ENCODE assay signal across 11 cellular contexts in the genomic region with DNA sequence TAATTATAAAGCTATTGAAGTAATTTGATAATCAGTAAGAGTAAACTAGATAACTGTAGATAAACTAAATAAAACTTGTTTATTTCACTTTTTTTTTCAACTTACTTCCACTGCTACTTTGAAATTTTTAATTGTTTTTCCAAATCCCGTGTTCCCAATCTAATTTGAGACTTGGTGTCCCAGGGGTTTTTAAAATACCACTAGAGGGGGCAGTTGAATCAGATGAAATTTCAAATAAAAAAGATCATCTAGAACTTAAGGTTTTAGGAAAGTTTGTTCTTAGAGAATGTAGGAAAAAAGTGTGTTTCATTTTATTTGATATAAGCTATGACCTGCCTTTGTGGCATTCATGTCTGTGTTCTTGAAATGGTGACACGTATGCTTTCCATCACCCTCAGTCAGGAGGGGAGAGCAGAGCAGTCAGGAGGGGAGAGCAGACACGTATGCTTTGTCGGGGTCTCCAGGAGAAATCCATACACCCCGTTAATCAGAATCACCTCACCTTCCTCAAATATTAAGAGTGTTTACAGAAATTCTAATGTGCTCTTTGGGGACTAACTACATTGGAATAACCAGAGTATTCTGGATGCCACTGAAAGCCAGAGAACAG. TPM values are rescaled to one million over a fixed set of nuclear protein-coding genes. Genes with fewer than 3 reads are reported as not detected.
DNase-seq lines count a peak whose midpoint lies in the region; ATAC-seq, FAIRE-seq and TF ChIP-seq lines count a peak whose summit lies in the region.
"Had no signal": no experiment of that assay in that cellular context is flagged by ENCODE, and none has a peak within 500 bp of the region (broad histone marks: within the 10 kb centered on the region; RNA-seq: fewer than 3 reads in every experiment).

No MANE protein-coding gene starts in this region.

- H3K9me3 Mint-ChIP-seq in activated T-cell treated with anti-CD3 and anti-CD28 coated beads, Interleukin-2, amount 50 U/mL, for 72 hours = no peaks in the 10 kb centered on the region

- H3K27ac ChIP-seq in C4-2B (no peak overlapping the region), HepG2 (ENCODE audit: extremely low read length, insufficient read depth, low read length) (no peak overlapping the region), prostate gland (no peak overlapping the region)

- H3K36me3 Mint-ChIP-seq in activated T-cell treated with anti-CD3 and anti-CD28 coated beads, Interleukin-2, amount 50 U/mL, for 72 hours (ENCODE audit: insufficient read depth in 2 of 2) = no peaks in the 10 kb centered on the region

- H3K9me3 ChIP-seq in HepG2 (ENCODE audit: low read length) (no peaks in the 10 kb centered on the region), prostate gland (no peaks in the 10 kb centered on the region)

- peaks cover 34% of the 10 kb centered on the region for H3K27me3 Mint-ChIP-seq in activated T-cell treated with anti-CD3 and anti-CD28 coated beads, Interleukin-2, amount 50 U/mL, for 72 hours (ENCODE audit: low read depth)

- H3K27me3 ChIP-seq in HepG2 (ENCODE audit: control insufficient read depth in 1 of 2, insufficient read depth in 2 of 2, low read length in 2 of 2) (0 out of 5 replicates have a peak, but pooled peaks cover 0 to 3% of the 10 kb centered on the region in 2 experiments), prostate gland (replicated peaks; ENCODE audit: insufficient read depth) (no peaks in the 10 kb centered on the region)

- intact Hi-C loops in HepG2 (cut with micrococcal nuclease; ENCODE audit: unreplicated experiment) (loop anchor here (5.0 kb wide), 1 partner anchor 212 kb away; no protein-coding TSS in a partner anchor), prostate gland (cut with DNase I) (no loop called here), posterior vena cava (cut with DNase I) (loop anchor here in 1 of 2 donors (5.0 kb wide), 1 partner anchor 668 kb away; no protein-coding TSS in a partner anchor)

- no peak for ATAC-seq in HepG2
- ATAC-seq in activated T-cell treated with anti-CD3 and anti-CD28 coated beads, Interleukin-2, amount 50 U/mL, for 72 hours (replicated peaks in 1 of 2) = no peak

- TF ChIP-seq EP300 in HepG2 (IDR thresholded peaks at IDR 0.05; ENCODE audit: low read depth in 2 of 2, low read length in 2 of 2) (no peak), HepG2 (CRISPR knock-in tag; IDR thresholded peaks at IDR 0.05; ENCODE audit: borderline replicate concordance) (no peak)

- H3K4me3 ChIP-seq in HFF-Myc (replicated peaks; ENCODE audit: low read depth, low read length) (no peak overlapping the region), HepG2 (replicated peaks in 1 of 3; ENCODE audit: insufficient read depth in 1 of 3, low read depth in 2 of 3, low read length in 3 of 3) (no peak overlapping the region), prostate gland (no peak overlapping the region)

- no peak overlapping the region for H3K27ac Mint-ChIP-seq in activated T-cell treated with anti-CD3 and anti-CD28 coated beads, Interleukin-2, amount 50 U/mL, for 72 hours

- no peak overlapping the region for H3K9ac ChIP-seq in HepG2 (ENCODE audit: insufficient read depth, low read depth, low read length)

- no peaks in the 10 kb centered on the region for H3K4me1 ChIP-seq in HepG2 (ENCODE audit: insufficient read depth, low read length)
- H3K4me1 ChIP-seq in prostate gland (replicated peaks) = no peaks in the 10 kb centered on the region

- in situ Hi-C loops in HepG2 (cut with HindIII; ENCODE audit: extremely low pct_ligation_motif_present, low pct_unique_long_range_greater_than_20kb) = loop anchor here (5.0 kb wide), 1 partner anchor 137 kb away; no protein-coding TSS in a partner anchor

- WGBS in HepG2 (ENCODE audit: low lambda C conversion rate) = 20% methylated on average over 5 of the region's 5 CpGs
- WGBS in prostate gland = 42% methylated on average over 5 of the region's 5 CpGs

- no peak for TF ChIP-seq POLR2A in HepG2 (IDR thresholded peaks at IDR 0.05; ENCODE audit: insufficient read depth in 1 of 2, low read depth in 2 of 2, low read length in 2 of 2)
- no peak for TF ChIP-seq POLR2A in prostate gland (IDR thresholded peaks at IDR 0.05)

- no peak overlapping the region for H2AFZ ChIP-seq in HepG2 (ENCODE audit: low read length)

- H3K4me1 Mint-ChIP-seq in activated T-cell treated with anti-CD3 and anti-CD28 coated beads, Interleukin-2, amount 50 U/mL, for 72 hours (ENCODE audit: low read depth) = peaks cover 13% of the 10 kb centered on the region

- H3K36me3 ChIP-seq in HepG2 (replicated peaks in 1 of 2; ENCODE audit: control insufficient read depth in 1 of 2, insufficient read depth in 2 of 2, low read length in 2 of 2) = no peaks in the 10 kb centered on the region
- H3K36me3 ChIP-seq in prostate gland = no peaks in the 10 kb centered on the region

- POLR2A ChIA-PET in HepG2 (lab: Yijun Ruan, JAX) = no interaction called here

- TF ChIP-seq CTCF in C4-2B (conservative IDR thresholded peaks at IDR 0.05) = peak; percentile 78
- peak; percentile 43 for TF ChIP-seq CTCF in HFF-Myc (IDR thresholded peaks at IDR 0.05; ENCODE audit: low read depth, low read length, missing control alignments)
- TF ChIP-seq CTCF in HepG2 (CRISPR knock-in tag; IDR thresholded peaks at IDR 0.05) = peak; percentile 17; the same call in 1 of the 2 replicates
- peak in 2 of 4 experiments; percentile 10 to 28 for TF ChIP-seq CTCF in prostate gland (IDR thresholded peaks at IDR 0.05)

- CTCF ChIA-PET in HepG2 (lab: Yijun Ruan, JAX; ENCODE audit: low intra/inter-chr PET ratio, low total read pairs) = interaction anchor here (1.3 to 5.9 kb wide), 3 partner anchors 136 to 408 kb away, joined by 3 to 157 read pairs (median 5); no protein-coding TSS in a partner anchor

- no peak overlapping the region for H3K4me2 ChIP-seq in HepG2 (ENCODE audit: low read depth, low read length)

- no peaks in the 10 kb centered on the region for H4K20me1 ChIP-seq in HepG2 (ENCODE audit: insufficient read depth, low read length)

- TF ChIP-seq RAD21 in HepG2 (CRISPR knock-in tag; IDR thresholded peaks at IDR 0.05) = no peak

- H3K79me2 ChIP-seq in HepG2 (ENCODE audit: insufficient read depth, low read length) = no peaks in the 10 kb centered on the region

- BruUV-seq in HepG2 (replicated peaks; lab: Mats Ljungman, UMichigan) = no TSS peak

- no peak for FAIRE-seq in HepG2 (lab: Jason Lieb, UNC)
- FAIRE-seq: GM12892 had no signal

- H3K4me3 Mint-ChIP-seq in activated T-cell treated with anti-CD3 and anti-CD28 coated beads, Interleukin-2, amount 50 U/mL, for 72 hours = no peak overlapping the region

- DNase-seq in HFF-Myc (ENCODE audit: extremely low read depth, low read depth) (no peak), astrocyte of the hippocampus (ENCODE audit: low read depth, low spot score) (peak; percentile 17), HepG2 (ENCODE audit: low spot score) (no peak), SHP77 treated with DMSO at 0.1 percent for 48 hours (lab: John Stamatoyannopoulos, UW) (no peak), prostate gland (ENCODE audit: low spot score) (no peak), posterior vena cava (ENCODE audit: low spot score) (no peak)
- no peak for DNase-seq in activated T-cell treated with anti-CD3 and anti-CD28 coated beads, Interleukin-2, amount 50 U/mL, for 72 hours
- DNase-seq: central memory CD4-positive, alpha-beta T cell; NCI-H146 had no signal

TF ChIP-seq in HepG2, 621 proteins besides CTCF, POLR2A, EP300 and RAD21:
- TF ChIP-seq, protein P1, sequence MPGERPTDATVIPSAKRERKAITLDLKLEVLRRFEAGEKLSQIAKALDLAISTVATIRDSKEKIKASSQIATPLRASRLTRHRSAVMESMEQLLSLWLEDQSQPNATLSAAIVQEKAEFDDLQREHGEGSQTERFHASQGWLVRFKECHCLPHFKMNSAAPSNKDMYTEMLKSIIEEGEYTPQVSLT (CRISPR knock-in tag; IDR thresholded peaks at IDR 0.05; ENCODE audit: borderline replicate concordance, low read depth) = no peak
- TF ChIP-seq STAG1 (CRISPR knock-in tag; IDR thresholded peaks at IDR 0.05) = peak; percentile 29; the same call in 1 of the 2 replicates

RNA-seq across cellular contexts. Expression of a gene that starts 49.9 kb away (rescaled TPM):
- not detected in 2 replicates for total RNA-seq in HepG2 (2016; rRNA removed; fragmentation: Illumina TruSeq; extraction: Trizol)
- total RNA-seq in HepG2 (2016; cell fraction: cytosol; rRNA removed; fragmentation: Illumina TruSeq; extraction: Trizol; ENCODE audit: low read depth) = not detected in 2 replicates
- total RNA-seq in HepG2 (2016; cell fraction: insoluble cytoplasmic fraction; rRNA removed; fragmentation: Illumina TruSeq; extraction: Trizol) = not detected in 2 replicates
- total RNA-seq in HepG2 (2016; cell fraction: membrane; rRNA removed; fragmentation: Illumina TruSeq; extraction: Trizol) = not detected in 2 replicates
- total RNA-seq in HepG2 (2016; cell fraction: nucleus; rRNA removed; fragmentation: Illumina TruSeq; extraction: Trizol) = not detected in 2 replicates
- polyA plus RNA-seq in HepG2 (2011; rRNA removed) = not detected in 2 replicates
- not detected in 2 replicates for polyA plus RNA-seq in HepG2 (2011; cell fraction: cytosol; rRNA removed)
- not detected in 2 replicates for polyA plus RNA-seq in HepG2 (2011; cell fraction: nucleus; rRNA removed)
- polyA plus RNA-seq in HepG2 (2012) = not detected in 2 replicates
- not detected in 2 replicates for polyA plus RNA-seq in HepG2 (2016; cell fraction: cytosol; fragmentation: Illumina TruSeq; extraction: Trizol; ENCODE audit: low read depth)
- not detected in 2 replicates for polyA plus RNA-seq in HepG2 (2016; cell fraction: insoluble cytoplasmic fraction; fragmentation: Illumina TruSeq; extraction: Trizol; ENCODE audit: low read depth)
- not detected in 2 replicates for polyA plus RNA-seq in HepG2 (2016; cell fraction: membrane; fragmentation: Illumina TruSeq; extraction: Trizol; ENCODE audit: low read depth)
- not detected in 2 replicates for polyA plus RNA-seq in HepG2 (2016; cell fraction: nucleus; fragmentation: Illumina TruSeq; extraction: Trizol; ENCODE audit: insufficient read depth, low read depth)
- 0.23 TPM in 1 of 2 replicates, not detected in the other for polyA minus RNA-seq in HepG2 (2011; rRNA and poly(A)+ RNA removed; ENCODE audit: low replicate concordance)
- polyA minus RNA-seq in HepG2 (2011; cell fraction: cytosol; rRNA and poly(A)+ RNA removed) = not detected in 2 replicates
- polyA minus RNA-seq in HepG2 (2011; cell fraction: nucleus; rRNA and poly(A)+ RNA removed) = not detected in 2 replicates
- total RNA-seq in activated T-cell treated with anti-CD3 and anti-CD28 coated beads, Interleukin-2, amount 50 U/mL, for 72 hours = under 1 TPM; 0.39 to 0.84 TPM
- total RNA-seq in prostate gland = 1 to 10 TPM in 1 of 2 donors, not detected in 1; 1.0 TPM
- total RNA-seq in posterior vena cava = not detected
